Comparison of ENCODE assay signal across 1 cellular context in genomic region chr17:4160294-4160859, GRCh38.
TF ChIP-seq lines count a peak whose summit lies in the region.

No MANE protein-coding gene starts in this region.

TF ChIP-seq in IMR-90, 13 proteins besides CTCF, POLR2A, EP300 and RAD21:
- TF ChIP-seq MAZ (IDR thresholded peaks at IDR 0.05; ENCODE audit: borderline replicate concordance, low read depth, low read length) = no peak
- no peak for TF ChIP-seq USF2 (IDR thresholded peaks at IDR 0.05; ENCODE audit: low read depth, low read length)
- no peak for TF ChIP-seq FOS (IDR thresholded peaks at IDR 0.05; ENCODE audit: low read depth, low read length)
- no peak for TF ChIP-seq NFE2L2 (IDR thresholded peaks at IDR 0.05; ENCODE audit: low read depth, low read length)
- no peak for TF ChIP-seq RCOR1 (IDR thresholded peaks at IDR 0.05; ENCODE audit: insufficient replicate concordance, low read length)
- TF ChIP-seq SMC3 (IDR thresholded peaks at IDR 0.05; ENCODE audit: low read depth, low read length) = no peak
- no peak for TF ChIP-seq CHD1 (IDR thresholded peaks at IDR 0.05; ENCODE audit: low read depth, low read length)
- TF ChIP-seq MAFK (IDR thresholded peaks at IDR 0.05; ENCODE audit: low read depth, low read length) = no peak
- TF ChIP-seq, protein P1, sequence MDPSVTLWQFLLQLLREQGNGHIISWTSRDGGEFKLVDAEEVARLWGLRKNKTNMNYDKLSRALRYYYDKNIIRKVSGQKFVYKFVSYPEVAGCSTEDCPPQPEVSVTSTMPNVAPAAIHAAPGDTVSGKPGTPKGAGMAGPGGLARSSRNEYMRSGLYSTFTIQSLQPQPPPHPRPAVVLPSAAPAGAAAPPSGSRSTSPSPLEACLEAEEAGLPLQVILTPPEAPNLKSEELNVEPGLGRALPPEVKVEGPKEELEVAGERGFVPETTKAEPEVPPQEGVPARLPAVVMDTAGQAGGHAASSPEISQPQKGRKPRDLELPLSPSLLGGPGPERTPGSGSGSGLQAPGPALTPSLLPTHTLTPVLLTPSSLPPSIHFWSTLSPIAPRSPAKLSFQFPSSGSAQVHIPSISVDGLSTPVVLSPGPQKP (IDR thresholded peaks at IDR 0.05; ENCODE audit: borderline replicate concordance, low read depth, low read length) = no peak
- TF ChIP-seq CEBPB (IDR thresholded peaks at IDR 0.05; ENCODE audit: low read depth, low read length) = no peak
